In genomic region chr9:19184144-19184917, GRCh38 we compare ENCODE assay signal across 8 cellular contexts. TPM values are rescaled to one million over a fixed set of nuclear protein-coding genes. Genes with fewer than 3 reads are reported as not detected.
DNase-seq lines count a peak whose midpoint lies in the region; ATAC-seq and TF ChIP-seq lines count a peak whose summit lies in the region.

No MANE protein-coding gene starts in this region.

- H3K9me3 ChIP-seq in parathyroid adenoma (ENCODE audit: control insufficient read depth, low read length), result no peaks in the 10 kb centered on the region
- H3K9me3 ChIP-seq in thymus (ENCODE audit: control insufficient read depth), result no peaks in the 10 kb centered on the region

- WGBS in thymus, result 20% methylated on average over 7 of the region's 7 CpGs

- CTCF ChIA-PET in RWPE1 (lab: Yijun Ruan, JAX), result interaction anchor here (0.6 to 0.7 kb wide), 2 partner anchors 68 to 273 kb away, joined by 4 read pairs; no protein-coding TSS in a partner anchor

- H3K27me3 ChIP-seq in foreskin keratinocyte (no peaks in the 10 kb centered on the region), parathyroid adenoma (ENCODE audit: control insufficient read depth, insufficient read depth, low read length) (no peaks in the 10 kb centered on the region), thymus (ENCODE audit: control insufficient read depth, insufficient read depth) (no peaks in the 10 kb centered on the region)

- TF ChIP-seq CTCF in RWPE1 (conservative IDR thresholded peaks at IDR 0.05; ENCODE audit: low read depth), result no peak
- TF ChIP-seq CTCF in foreskin keratinocyte (conservative IDR thresholded peaks at IDR 0.05), result no peak
- no peak for TF ChIP-seq CTCF in parathyroid adenoma (IDR thresholded peaks at IDR 0.05)

- no peaks in the 10 kb centered on the region for H3K79me2 ChIP-seq in parathyroid adenoma

- H3K4me1 ChIP-seq in foreskin keratinocyte (peaks cover 15% of the 10 kb centered on the region), parathyroid adenoma (no peaks in the 10 kb centered on the region), thymus (ENCODE audit: control insufficient read depth, insufficient read depth, low read length) (no peaks in the 10 kb centered on the region)

- ATAC-seq in GM18870 (IDR thresholded peaks at IDR 0.05; ENCODE audit: unreplicated experiment) (peak; percentile 98), HG03045 (IDR thresholded peaks at IDR 0.05; ENCODE audit: unreplicated experiment) (peak; percentile 100), foreskin keratinocyte (peak; percentile 98)

- POLR2A ChIA-PET in RWPE1 (lab: Yijun Ruan, JAX; ENCODE audit: low non-redundant PET), result no interaction called here

- DNase-seq in RWPE1 (ENCODE audit: low spot score), result peak; percentile 72
- peak; percentile 81 for DNase-seq in activated gamma-delta T cell treated with anti-CD3 and anti-CD28 coated beads, Interleukin-2, amount 50 U/mL, for 16 hours (ENCODE audit: low read depth)
- peak; percentile 70 to 82 for DNase-seq in foreskin keratinocyte
- no peak for DNase-seq in DMS79 (lab: John Stamatoyannopoulos, UW)

- H2AFZ ChIP-seq in parathyroid adenoma, result no peak overlapping the region

- no peak overlapping the region for H3K4me2 ChIP-seq in parathyroid adenoma (ENCODE audit: low read length)

- H3K9ac ChIP-seq in parathyroid adenoma, result no peak overlapping the region

- H3K27ac ChIP-seq in RWPE1, result peak overlapping the region; percentile 99
- no peak overlapping the region for H3K27ac ChIP-seq in foreskin keratinocyte
- peak overlapping the region; percentile 42 for H3K27ac ChIP-seq in parathyroid adenoma
- peak overlapping the region; percentile 72 for H3K27ac ChIP-seq in thymus (ENCODE audit: low read depth)

- no peak overlapping the region for H3K4me3 ChIP-seq in parathyroid adenoma (ENCODE audit: low read depth, low read length)
- H3K4me3 ChIP-seq in thymus (ENCODE audit: low read length), result no peak overlapping the region

- H3K36me3 ChIP-seq in parathyroid adenoma (ENCODE audit: control insufficient read depth, insufficient read depth, low read length) (no peaks in the 10 kb centered on the region), thymus (ENCODE audit: control insufficient read depth, insufficient read depth) (no peaks in the 10 kb centered on the region)

RNA-seq across cellular contexts. Expression of gene DENND4C, which starts 46.2 kb away (rescaled TPM):
- total RNA-seq in foreskin keratinocyte, result 20.5 and 21.8 TPM in 2 replicates
- polyA plus RNA-seq in foreskin keratinocyte (2.2 and 3.2 TPM in 2 replicates), thymus (15.4 TPM)

RNA-seq across cellular contexts. Expression of gene PLIN2, which starts 57.0 kb away (rescaled TPM):
- total RNA-seq in foreskin keratinocyte, result 12.3 and 20.2 TPM in 2 replicates
- 9.8 and 15.6 TPM in 2 replicates for polyA plus RNA-seq in foreskin keratinocyte
- 188 TPM for polyA plus RNA-seq in thymus

Comparison
In these comparisons a context has a peak if more than half of its experiments do, and no peak if none do; other contexts are left out.
1. RNA of gene PLIN2, which starts 57.0 kb away (polyA plus RNA-seq): 188 TPM in thymus (single experiment); 9.8 to 15.6 TPM in foreskin keratinocyte; every median in the first group is over 10 times any median in the second.
2. Peak in every context shown above with its lines, with median percentiles within 50 percentile points of each other: ATAC-seq.